ENCODE assay signal across 8 cellular contexts in genomic region chr7:38344646-38345200, GRCh38.
A peak's percentile ranks its signal among the peaks of the same experiment; 100 is the strongest.
DNase-seq lines count a peak whose midpoint lies in the region; ATAC-seq and TF ChIP-seq lines count a peak whose summit lies in the region.
"Not testable (repeated sequence)": the region's sequence is repeated elsewhere in the genome, so short reads cannot be mapped to it uniquely, and the experiment has no call there.

No MANE protein-coding gene starts in this region.

- H3K9me3 ChIP-seq in OCI-LY7 (ENCODE audit: low read length): not testable (repeated sequence)

- peak overlapping the region; percentile 97 for H3K27ac Mint-ChIP-seq in activated T-cell treated with anti-CD3 and anti-CD28 coated beads, Interleukin-2, amount 50 U/mL, for 72 hours
- peak overlapping the region; percentile 90 for H3K27ac Mint-ChIP-seq in endothelial cell (ENCODE audit: unreplicated experiment)
- H3K27ac Mint-ChIP-seq in stimulated activated naive CD8-positive, alpha-beta T cell treated with anti-CD3 and anti-CD28 coated beads, Interleukin-15, amount 100 ng/mL, for 72 hours: not testable (repeated sequence)

- not testable (repeated sequence) for H3K36me3 ChIP-seq in OCI-LY7 (ENCODE audit: insufficient read depth, low read length)

- H3K9me2 ChIP-seq in OCI-LY7 (ENCODE audit: insufficient read depth, low read length): not testable (repeated sequence)

- peak overlapping the region; percentile 70 to 80 for H3K4me3 Mint-ChIP-seq in activated T-cell treated with anti-CD3 and anti-CD28 coated beads, Interleukin-2, amount 50 U/mL, for 72 hours
- not testable (repeated sequence) for H3K4me3 Mint-ChIP-seq in endothelial cell (ENCODE audit: unreplicated experiment)
- peak overlapping the region; percentile 51 to 56 for H3K4me3 Mint-ChIP-seq in stimulated activated naive CD8-positive, alpha-beta T cell treated with anti-CD3 and anti-CD28 coated beads, Interleukin-15, amount 100 ng/mL, for 72 hours

- H3K27me3 ChIP-seq in HL-60 (ENCODE audit: insufficient read depth, poor library complexity, severe bottlenecking): not testable (repeated sequence)

- not testable (repeated sequence) for H3K36me3 Mint-ChIP-seq in activated T-cell treated with anti-CD3 and anti-CD28 coated beads, Interleukin-2, amount 50 U/mL, for 72 hours (ENCODE audit: insufficient read depth in 2 of 2); endothelial cell (ENCODE audit: low read depth, unreplicated experiment)

- POLR2A ChIA-PET in OCI-LY7 (lab: Charles Lee): interaction anchor here (1.2 to 4.0 kb wide), 4 partner anchors 9 to 129 kb away, joined by 3 to 19 read pairs (median 8); no protein-coding TSS in a partner anchor

- CTCF ChIA-PET in OCI-LY7 (lab: Charles Lee; ENCODE audit: unreplicated experiment): interaction anchor here (1.0 to 2.1 kb wide), 4 partner anchors 9 to 30 kb away, joined by 3 to 20 read pairs (median 4); no protein-coding TSS in a partner anchor

- peaks cover 15% of the 10 kb centered on the region; the same call in 1 of the 2 replicates for H3K79me2 ChIP-seq in OCI-LY7 (ENCODE audit: insufficient read depth, low read depth, low read length)

- not testable (repeated sequence) for H3K9me3 Mint-ChIP-seq in activated T-cell treated with anti-CD3 and anti-CD28 coated beads, Interleukin-2, amount 50 U/mL, for 72 hours; endothelial cell (ENCODE audit: unreplicated experiment); stimulated activated naive CD8-positive, alpha-beta T cell treated with anti-CD3 and anti-CD28 coated beads, Interleukin-15, amount 100 ng/mL, for 72 hours

- H3K4me3 ChIP-seq in HL-60 (replicated peaks; ENCODE audit: insufficient read depth, low read length) (peak overlapping the region; percentile 16; the same call in 1 of the 2 replicates), OCI-LY7 (ENCODE audit: low read depth, low read length, poor library complexity, severe bottlenecking) (peak overlapping the region; percentile 46)

- not testable (repeated sequence) for BruUV-seq in OCI-LY7 (replicated peaks; lab: Mats Ljungman, UMichigan)

- peaks cover 64% of the 10 kb centered on the region for H3K4me1 Mint-ChIP-seq in activated T-cell treated with anti-CD3 and anti-CD28 coated beads, Interleukin-2, amount 50 U/mL, for 72 hours (ENCODE audit: low read depth)
- H3K4me1 Mint-ChIP-seq in endothelial cell (ENCODE audit: unreplicated experiment): peaks cover 51% of the 10 kb centered on the region
- peaks cover 59% of the 10 kb centered on the region for H3K4me1 Mint-ChIP-seq in stimulated activated naive CD8-positive, alpha-beta T cell treated with anti-CD3 and anti-CD28 coated beads, Interleukin-15, amount 100 ng/mL, for 72 hours

- H4K20me1 ChIP-seq in OCI-LY7 (ENCODE audit: insufficient read depth, low read length): not testable (repeated sequence)

- H3K27me3 Mint-ChIP-seq in activated T-cell treated with anti-CD3 and anti-CD28 coated beads, Interleukin-2, amount 50 U/mL, for 72 hours (ENCODE audit: low read depth); endothelial cell (ENCODE audit: unreplicated experiment); stimulated activated naive CD8-positive, alpha-beta T cell treated with anti-CD3 and anti-CD28 coated beads, Interleukin-15, amount 100 ng/mL, for 72 hours: not testable (repeated sequence)

- peaks cover 57% of the 10 kb centered on the region for H3K4me1 ChIP-seq in OCI-LY7 (ENCODE audit: insufficient read depth, low read length, poor library complexity, severe bottlenecking)

- TF ChIP-seq CTCF in HL-60 (IDR thresholded peaks at IDR 0.05; ENCODE audit: insufficient read depth, low read length); OCI-LY7 (conservative IDR thresholded peaks at IDR 0.05; ENCODE audit: low read length); endothelial cell (IDR thresholded peaks at IDR 0.05; ENCODE audit: unreplicated experiment): not testable (repeated sequence)

- H3K4me2 ChIP-seq in OCI-LY7 (ENCODE audit: low read length): peak overlapping the region; percentile 70

- not testable (repeated sequence) for DNase-seq in HL-60 (ENCODE audit: low read depth in 1 of 2, low spot score in 1 of 2); endothelial cell (ENCODE audit: low spot score); stimulated activated naive CD8-positive, alpha-beta T cell treated with anti-CD3 and anti-CD28 coated beads, Interleukin-15, amount 100 ng/mL, for 72 hours
- DNase-seq in OCI-LY7 (ENCODE audit: low spot score): peak; percentile 72
- peak; percentile 35 to 50 for DNase-seq in activated T-cell treated with anti-CD3 and anti-CD28 coated beads, Interleukin-2, amount 50 U/mL, for 72 hours

- H2AFZ ChIP-seq in OCI-LY7 (ENCODE audit: low read length): peak overlapping the region; percentile 58; the same call in 1 of the 2 replicates

- H3K27ac ChIP-seq in HL-60 (replicated peaks): not testable (repeated sequence)
- H3K27ac ChIP-seq in OCI-LY7 (ENCODE audit: low read depth, low read length, poor library complexity, severe bottlenecking): peak overlapping the region; percentile 88

- ATAC-seq in GM18520 (IDR thresholded peaks at IDR 0.05; ENCODE audit: unreplicated experiment) (peak; percentile 32), GM21526 (IDR thresholded peaks at IDR 0.05; ENCODE audit: low FRiP score, unreplicated experiment) (peak; percentile 40), HG02943 (IDR thresholded peaks at IDR 0.05; ENCODE audit: low read depth, unreplicated experiment) (peak; percentile 48)
- ATAC-seq in activated T-cell treated with anti-CD3 and anti-CD28 coated beads, Interleukin-2, amount 50 U/mL, for 72 hours (replicated peaks in 1 of 2): peak; percentile 56 to 71
- ATAC-seq in stimulated activated naive CD8-positive, alpha-beta T cell treated with anti-CD3 and anti-CD28 coated beads, Interleukin-15, amount 100 ng/mL, for 72 hours: peak; percentile 71

- intact Hi-C loops in OCI-LY7 (cut with micrococcal nuclease; ENCODE audit: unreplicated experiment): not testable (repeated sequence)
